Comparison of ENCODE assay signal across 1 cellular context in genomic region chr11:130124096-130124495, GRCh38.
TF ChIP-seq lines count a peak whose summit lies in the region.

No MANE protein-coding gene starts in this region.

TF ChIP-seq in HCT116, 20 proteins besides CTCF, POLR2A, EP300 and RAD21 (continued from another document):
- peak; percentile 74 for TF ChIP-seq MAX (IDR thresholded peaks at IDR 0.05)
- no peak for TF ChIP-seq ZBTB33 (IDR thresholded peaks at IDR 0.05; ENCODE audit: extremely low read depth, insufficient replicate concordance, low read length)
- TF ChIP-seq EZH2phosphoT487 (IDR thresholded peaks at IDR 0.05; ENCODE audit: borderline replicate concordance): no peak
- peak; percentile 77 for TF ChIP-seq SP1 (IDR thresholded peaks at IDR 0.05; ENCODE audit: low read depth)
- TF ChIP-seq CBX3 (IDR thresholded peaks at IDR 0.05; ENCODE audit: low read depth): peak; percentile 68; the same call in 1 of the 2 replicates
